In the genomic region with DNA sequence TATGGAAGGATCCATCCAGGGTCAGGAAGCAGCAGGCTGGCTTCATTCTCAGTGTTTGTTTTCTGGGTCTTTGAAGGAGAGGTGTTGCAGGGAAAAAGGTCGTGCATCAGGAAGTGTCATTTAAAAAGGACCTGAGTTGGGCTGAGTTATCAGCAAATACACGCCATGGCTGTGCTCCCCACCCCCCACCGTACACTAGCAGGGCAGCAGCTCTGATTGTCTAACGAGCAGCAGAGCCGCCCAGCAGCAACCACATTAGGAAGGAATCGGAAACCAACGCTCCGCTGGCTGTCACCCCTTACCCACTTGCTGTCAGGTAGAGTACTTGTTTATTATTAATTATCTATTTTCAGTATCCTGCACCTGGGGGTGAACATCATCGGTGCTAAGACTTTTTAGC, we compare ENCODE assay signal across 8 cellular contexts.
DNase-seq lines count a peak whose midpoint lies in the region; ATAC-seq and TF ChIP-seq lines count a peak whose summit lies in the region.

No MANE protein-coding gene starts in this region.

- intact Hi-C loops in ascending aorta (cut with DNase I) = loop anchor here (5.0 kb wide), 2 partner anchors 64 to 909 kb away; a partner anchor contains a TSS

- ATAC-seq in HG03460 (IDR thresholded peaks at IDR 0.05; ENCODE audit: unreplicated experiment) (peak; percentile 40), naive B cell (ENCODE audit: low read depth in 2 of 2) (peak; percentile 22 to 33), HG02610 (IDR thresholded peaks at IDR 0.05; ENCODE audit: unreplicated experiment) (no peak), GM18858 (IDR thresholded peaks at IDR 0.05; ENCODE audit: unreplicated experiment) (no peak)

- TF ChIP-seq CTCF in GM06990 (IDR thresholded peaks at IDR 0.05; ENCODE audit: insufficient read depth, low read length, poor library complexity, severe bottlenecking) = no peak
- TF ChIP-seq CTCF in ascending aorta (IDR thresholded peaks at IDR 0.05) = no peak

- H3K27me3 Mint-ChIP-seq in activated naive CD4-positive, alpha-beta T cell treated with anti-CD3 and anti-CD28 coated beads, Interleukin-2, amount 50 U/mL, for 24 hours = peaks cover 4% of the 10 kb centered on the region
- H3K27me3 Mint-ChIP-seq in naive B cell = no peaks in the 10 kb centered on the region

- no peaks in the 10 kb centered on the region for H3K9me3 ChIP-seq in ascending aorta

- no peaks in the 10 kb centered on the region for H3K36me3 ChIP-seq in GM06990 (ENCODE audit: control insufficient read depth, insufficient read depth, low read length)
- H3K36me3 ChIP-seq in ascending aorta = no peaks in the 10 kb centered on the region

- H3K4me3 ChIP-seq in GM06990 (replicated peaks; ENCODE audit: low read depth, low read length) (peak overlapping the region; percentile 34), ascending aorta (no peak overlapping the region)

- H3K4me1 Mint-ChIP-seq in activated naive CD4-positive, alpha-beta T cell treated with anti-CD3 and anti-CD28 coated beads, Interleukin-2, amount 50 U/mL, for 24 hours = peaks cover 45% of the 10 kb centered on the region
- peaks cover 51 to 77% (median 54%) of the 10 kb centered on the region in 3 donors for H3K4me1 Mint-ChIP-seq in naive B cell

- peaks cover 0 to 54% of the 10 kb centered on the region in 2 donors for H3K4me1 ChIP-seq in ascending aorta

- DNase-seq in GM06990 (ENCODE audit: extremely low read depth, insufficient read length) = no peak
- peak; percentile 24 for DNase-seq in naive B cell
- no peak for DNase-seq in NOMO-1 treated with dmso at 0.1 percent for 144 hours (lab: John Stamatoyannopoulos, UW; ENCODE audit: unreplicated experiment)
- DNase-seq in ascending aorta (ENCODE audit: low spot score in 2 of 2) = no peak

- H3K36me3 Mint-ChIP-seq in activated naive CD4-positive, alpha-beta T cell treated with anti-CD3 and anti-CD28 coated beads, Interleukin-2, amount 50 U/mL, for 24 hours = no peaks in the 10 kb centered on the region
- no peaks in the 10 kb centered on the region for H3K36me3 Mint-ChIP-seq in naive B cell

- H3K4me3 Mint-ChIP-seq in activated naive CD4-positive, alpha-beta T cell treated with anti-CD3 and anti-CD28 coated beads, Interleukin-2, amount 50 U/mL, for 24 hours = peak overlapping the region; percentile 62
- H3K4me3 Mint-ChIP-seq in naive B cell = peak overlapping the region; percentile 74 to 90 (median 80)

- no peak overlapping the region for H3K27ac Mint-ChIP-seq in activated naive CD4-positive, alpha-beta T cell treated with anti-CD3 and anti-CD28 coated beads, Interleukin-2, amount 50 U/mL, for 24 hours
- H3K27ac Mint-ChIP-seq in naive B cell = peak overlapping the region in 5 of 6 donors; percentile 39 to 90 (median 73)

- H3K27me3 ChIP-seq in GM06990 (replicated peaks; ENCODE audit: control insufficient read depth, insufficient read depth, low read length) = no peaks in the 10 kb centered on the region
- no peaks in the 10 kb centered on the region for H3K27me3 ChIP-seq in ascending aorta

- H3K9me3 Mint-ChIP-seq in activated naive CD4-positive, alpha-beta T cell treated with anti-CD3 and anti-CD28 coated beads, Interleukin-2, amount 50 U/mL, for 24 hours = no peaks in the 10 kb centered on the region
- H3K9me3 Mint-ChIP-seq in naive B cell = no peaks in the 10 kb centered on the region

- H3K27ac ChIP-seq in ascending aorta = peak overlapping the region in 1 of 2 donors; percentile 69

Comparison
In these comparisons a context has a peak if more than half of its experiments do, and no peak if none do; other contexts are left out.
1. ATAC-seq: peak in HG03460 (single experiment) and naive B cell (2 of 2); none in HG02610 (single experiment) and GM18858 (single experiment).